ENCODE assay signal across 1 cellular context in the genomic region with DNA sequence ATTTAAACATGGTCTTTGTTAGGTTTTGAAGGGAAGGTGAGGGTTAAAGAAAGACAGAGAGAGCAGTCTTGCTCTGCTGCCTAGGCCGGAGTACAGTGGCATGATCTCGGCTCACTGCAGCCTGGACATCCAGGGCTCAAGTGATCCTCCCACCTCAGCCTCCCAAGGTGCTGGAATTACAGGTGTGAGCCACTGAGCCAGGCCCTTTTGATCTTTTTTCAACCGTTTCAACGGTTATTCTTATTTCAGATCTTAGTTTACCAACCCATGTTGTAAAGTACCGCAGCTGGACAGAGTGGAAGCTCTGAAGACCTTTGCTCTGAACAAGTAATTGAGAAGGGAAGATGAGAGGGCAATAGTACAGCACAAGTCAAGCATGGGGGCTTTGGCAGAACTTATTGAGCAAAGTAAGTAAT.
TF ChIP-seq lines count a peak whose summit lies in the region.

No MANE protein-coding gene starts in this region.

TF ChIP-seq in HepG2, 621 proteins besides CTCF, POLR2A, EP300 and RAD21 (continued from another document and continues in another):
- TF ChIP-seq, protein P1, sequence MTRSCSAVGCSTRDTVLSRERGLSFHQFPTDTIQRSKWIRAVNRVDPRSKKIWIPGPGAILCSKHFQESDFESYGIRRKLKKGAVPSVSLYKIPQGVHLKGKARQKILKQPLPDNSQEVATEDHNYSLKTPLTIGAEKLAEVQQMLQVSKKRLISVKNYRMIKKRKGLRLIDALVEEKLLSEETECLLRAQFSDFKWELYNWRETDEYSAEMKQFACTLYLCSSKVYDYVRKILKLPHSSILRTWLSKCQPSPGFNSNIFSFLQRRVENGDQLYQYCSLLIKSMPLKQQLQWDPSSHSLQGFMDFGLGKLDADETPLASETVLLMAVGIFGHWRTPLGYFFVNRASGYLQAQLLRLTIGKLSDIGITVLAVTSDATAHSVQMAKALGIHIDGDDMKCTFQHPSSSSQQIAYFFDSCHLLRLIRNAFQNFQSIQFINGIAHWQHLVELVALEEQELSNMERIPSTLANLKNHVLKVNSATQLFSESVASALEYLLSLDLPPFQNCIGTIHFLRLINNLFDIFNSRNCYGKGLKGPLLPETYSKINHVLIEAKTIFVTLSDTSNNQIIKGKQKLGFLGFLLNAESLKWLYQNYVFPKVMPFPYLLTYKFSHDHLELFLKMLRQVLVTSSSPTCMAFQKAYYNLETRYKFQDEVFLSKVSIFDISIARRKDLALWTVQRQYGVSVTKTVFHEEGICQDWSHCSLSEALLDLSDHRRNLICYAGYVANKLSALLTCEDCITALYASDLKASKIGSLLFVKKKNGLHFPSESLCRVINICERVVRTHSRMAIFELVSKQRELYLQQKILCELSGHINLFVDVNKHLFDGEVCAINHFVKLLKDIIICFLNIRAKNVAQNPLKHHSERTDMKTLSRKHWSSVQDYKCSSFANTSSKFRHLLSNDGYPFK (CRISPR knock-in tag; IDR thresholded peaks at IDR 0.05; ENCODE audit: borderline replicate concordance): no peak
- no peak for TF ChIP-seq ZNF441 (CRISPR knock-in tag; IDR thresholded peaks at IDR 0.05; ENCODE audit: borderline replicate concordance)
- peak; percentile 30; the same call in 1 of the 2 replicates for TF ChIP-seq HMG20A (CRISPR knock-in tag; IDR thresholded peaks at IDR 0.05; ENCODE audit: borderline replicate concordance)
- no peak for TF ChIP-seq FLYWCH1 (CRISPR knock-in tag; IDR thresholded peaks at IDR 0.05)
- TF ChIP-seq, protein P2, sequence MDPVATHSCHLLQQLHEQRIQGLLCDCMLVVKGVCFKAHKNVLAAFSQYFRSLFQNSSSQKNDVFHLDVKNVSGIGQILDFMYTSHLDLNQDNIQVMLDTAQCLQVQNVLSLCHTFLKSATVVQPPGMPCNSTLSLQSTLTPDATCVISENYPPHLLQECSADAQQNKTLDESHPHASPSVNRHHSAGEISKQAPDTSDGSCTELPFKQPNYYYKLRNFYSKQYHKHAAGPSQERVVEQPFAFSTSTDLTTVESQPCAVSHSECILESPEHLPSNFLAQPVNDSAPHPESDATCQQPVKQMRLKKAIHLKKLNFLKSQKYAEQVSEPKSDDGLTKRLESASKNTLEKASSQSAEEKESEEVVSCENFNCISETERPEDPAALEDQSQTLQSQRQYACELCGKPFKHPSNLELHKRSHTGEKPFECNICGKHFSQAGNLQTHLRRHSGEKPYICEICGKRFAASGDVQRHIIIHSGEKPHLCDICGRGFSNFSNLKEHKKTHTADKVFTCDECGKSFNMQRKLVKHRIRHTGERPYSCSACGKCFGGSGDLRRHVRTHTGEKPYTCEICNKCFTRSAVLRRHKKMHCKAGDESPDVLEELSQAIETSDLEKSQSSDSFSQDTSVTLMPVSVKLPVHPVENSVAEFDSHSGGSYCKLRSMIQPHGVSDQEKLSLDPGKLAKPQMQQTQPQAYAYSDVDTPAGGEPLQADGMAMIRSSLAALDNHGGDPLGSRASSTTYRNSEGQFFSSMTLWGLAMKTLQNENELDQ (CRISPR knock-in tag; IDR thresholded peaks at IDR 0.05; ENCODE audit: borderline replicate concordance): no peak
- TF ChIP-seq SAFB2 (CRISPR knock-in tag; IDR thresholded peaks at IDR 0.05; ENCODE audit: borderline replicate concordance, low read depth): no peak
- TF ChIP-seq CEBPG (CRISPR knock-in tag; IDR thresholded peaks at IDR 0.05): no peak; the same call in 1 of the 2 replicates
- TF ChIP-seq UBTF (CRISPR knock-in tag; IDR thresholded peaks at IDR 0.05): 0 out of 2 replicates have a peak, but pooled peaks have one; percentile 41
- TF ChIP-seq, protein P3, sequence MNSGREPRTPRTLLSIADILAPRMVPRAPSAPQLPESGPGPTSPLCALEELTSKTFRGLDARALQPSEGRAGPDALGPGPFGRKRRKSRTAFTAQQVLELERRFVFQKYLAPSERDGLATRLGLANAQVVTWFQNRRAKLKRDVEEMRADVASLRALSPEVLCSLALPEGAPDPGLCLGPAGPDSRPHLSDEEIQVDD (CRISPR knock-in tag; IDR thresholded peaks at IDR 0.05; ENCODE audit: borderline replicate concordance): no peak
- 0 out of 2 replicates have a peak, but pooled peaks have one; percentile 39 for TF ChIP-seq ZBTB7B (CRISPR knock-in tag; IDR thresholded peaks at IDR 0.05)
- no peak for TF ChIP-seq SMAD9 (CRISPR knock-in tag; IDR thresholded peaks at IDR 0.05)
- TF ChIP-seq FOXA3 (CRISPR knock-in tag; IDR thresholded peaks at IDR 0.05): peak; percentile 17; the same call in 1 of the 2 replicates
- no peak for TF ChIP-seq ARHGAP35 (CRISPR knock-in tag; IDR thresholded peaks at IDR 0.05; ENCODE audit: borderline replicate concordance)
- no peak for TF ChIP-seq MAFG (CRISPR knock-in tag; IDR thresholded peaks at IDR 0.05)
- TF ChIP-seq PATZ1 (CRISPR knock-in tag; IDR thresholded peaks at IDR 0.05): peak; percentile 56; the same call in 1 of the 2 replicates
- no peak for TF ChIP-seq ZNF782 (CRISPR knock-in tag; IDR thresholded peaks at IDR 0.05; ENCODE audit: borderline replicate concordance)
- TF ChIP-seq ZNF121 (CRISPR knock-in tag; IDR thresholded peaks at IDR 0.05): no peak
- no peak for TF ChIP-seq ZNF891 (CRISPR knock-in tag; IDR thresholded peaks at IDR 0.05)
- TF ChIP-seq ZNF773 (CRISPR knock-in tag; IDR thresholded peaks at IDR 0.05; ENCODE audit: borderline replicate concordance): no peak
- TF ChIP-seq ZNF550 (CRISPR knock-in tag; IDR thresholded peaks at IDR 0.05; ENCODE audit: borderline replicate concordance): no peak
- no peak for TF ChIP-seq DMAP1 (CRISPR knock-in tag; IDR thresholded peaks at IDR 0.05)
- TF ChIP-seq SALL1 (CRISPR knock-in tag; IDR thresholded peaks at IDR 0.05): peak; percentile 39; the same call in 1 of the 2 replicates
- no peak for TF ChIP-seq ZNF549 (CRISPR knock-in tag; IDR thresholded peaks at IDR 0.05)
- TF ChIP-seq IRF2 (CRISPR knock-in tag; IDR thresholded peaks at IDR 0.05): no peak
- TF ChIP-seq MED1 (CRISPR knock-in tag; IDR thresholded peaks at IDR 0.05): no peak
- TF ChIP-seq STAG1 (CRISPR knock-in tag; IDR thresholded peaks at IDR 0.05): peak; percentile 9; the same call in 1 of the 2 replicates
- TF ChIP-seq GZF1 (CRISPR knock-in tag; IDR thresholded peaks at IDR 0.05): peak; percentile 56; the same call in 1 of the 2 replicates
- no peak for TF ChIP-seq KLF13 (CRISPR knock-in tag; IDR thresholded peaks at IDR 0.05)
- TF ChIP-seq ZNF530 (CRISPR knock-in tag; IDR thresholded peaks at IDR 0.05; ENCODE audit: low read depth): no peak
- no peak for TF ChIP-seq NPAS2 (CRISPR knock-in tag; IDR thresholded peaks at IDR 0.05; ENCODE audit: borderline replicate concordance)
- TF ChIP-seq TP53 (CRISPR knock-in tag; conservative IDR thresholded peaks at IDR 0.05): no peak
- TF ChIP-seq ZNF292 (CRISPR knock-in tag; IDR thresholded peaks at IDR 0.05; ENCODE audit: borderline replicate concordance, low read depth): peak; percentile 64; the same call in 1 of the 2 replicates
- no peak for TF ChIP-seq ISX (CRISPR knock-in tag; conservative IDR thresholded peaks at IDR 0.05)
- TF ChIP-seq ZNF569 (CRISPR knock-in tag; IDR thresholded peaks at IDR 0.05; ENCODE audit: borderline replicate concordance): no peak
- TF ChIP-seq ZNF235 (CRISPR knock-in tag; IDR thresholded peaks at IDR 0.05; ENCODE audit: borderline replicate concordance): no peak
- no peak for TF ChIP-seq SYNCRIP (IDR thresholded peaks at IDR 0.05; ENCODE audit: insufficient read depth, low read depth, low read length)
- TF ChIP-seq MAFF (IDR thresholded peaks at IDR 0.05; ENCODE audit: low read depth, low read length): no peak
- no peak for TF ChIP-seq ZNF644 (CRISPR knock-in tag; IDR thresholded peaks at IDR 0.05; ENCODE audit: low read depth)
- TF ChIP-seq TEAD2 (CRISPR knock-in tag; IDR thresholded peaks at IDR 0.05): no peak
- no peak for TF ChIP-seq ZC3H4 (CRISPR knock-in tag; IDR thresholded peaks at IDR 0.05; ENCODE audit: borderline replicate concordance)
- TF ChIP-seq, protein P4, sequence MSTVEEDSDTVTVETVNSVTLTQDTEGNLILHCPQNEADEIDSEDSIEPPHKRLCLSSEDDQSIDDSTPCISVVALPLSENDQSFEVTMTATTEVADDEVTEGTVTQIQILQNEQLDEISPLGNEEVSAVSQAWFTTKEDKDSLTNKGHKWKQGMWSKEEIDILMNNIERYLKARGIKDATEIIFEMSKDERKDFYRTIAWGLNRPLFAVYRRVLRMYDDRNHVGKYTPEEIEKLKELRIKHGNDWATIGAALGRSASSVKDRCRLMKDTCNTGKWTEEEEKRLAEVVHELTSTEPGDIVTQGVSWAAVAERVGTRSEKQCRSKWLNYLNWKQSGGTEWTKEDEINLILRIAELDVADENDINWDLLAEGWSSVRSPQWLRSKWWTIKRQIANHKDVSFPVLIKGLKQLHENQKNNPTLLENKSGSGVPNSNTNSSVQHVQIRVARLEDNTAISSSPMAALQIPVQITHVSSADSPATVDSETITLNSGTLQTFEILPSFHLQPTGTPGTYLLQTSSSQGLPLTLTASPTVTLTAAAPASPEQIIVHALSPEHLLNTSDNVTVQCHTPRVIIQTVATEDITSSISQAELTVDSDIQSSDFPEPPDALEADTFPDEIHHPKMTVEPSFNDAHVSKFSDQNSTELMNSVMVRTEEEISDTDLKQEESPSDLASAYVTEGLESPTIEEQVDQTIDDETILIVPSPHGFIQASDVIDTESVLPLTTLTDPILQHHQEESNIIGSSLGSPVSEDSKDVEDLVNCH (CRISPR knock-in tag; IDR thresholded peaks at IDR 0.05): no peak
- no peak for TF ChIP-seq NKX3-1 (CRISPR knock-in tag; IDR thresholded peaks at IDR 0.05)
- peak; percentile 30 for TF ChIP-seq ZNF883 (CRISPR knock-in tag; IDR thresholded peaks at IDR 0.05; ENCODE audit: not compliant biosample characterization)
- no peak for TF ChIP-seq GLI4 (CRISPR knock-in tag; IDR thresholded peaks at IDR 0.05; ENCODE audit: borderline replicate concordance)
- TF ChIP-seq YEATS2 (CRISPR knock-in tag; IDR thresholded peaks at IDR 0.05; ENCODE audit: borderline replicate concordance): no peak
- no peak for TF ChIP-seq MIXL1 (CRISPR knock-in tag; IDR thresholded peaks at IDR 0.05)
- no peak for TF ChIP-seq HOXD1 (CRISPR knock-in tag; IDR thresholded peaks at IDR 0.05)
- TF ChIP-seq CREM (IDR thresholded peaks at IDR 0.05): peak; percentile 25; the same call in 1 of the 2 replicates
- TF ChIP-seq CREM (CRISPR knock-in tag; IDR thresholded peaks at IDR 0.05): no peak
- TF ChIP-seq ASH2L (IDR thresholded peaks at IDR 0.05; ENCODE audit: insufficient read length, low read depth, low read length): peak; percentile 29
- TF ChIP-seq MAF1 (CRISPR knock-in tag; IDR thresholded peaks at IDR 0.05; ENCODE audit: borderline replicate concordance): no peak
- TF ChIP-seq ZSCAN31 (CRISPR knock-in tag; IDR thresholded peaks at IDR 0.05; ENCODE audit: low read depth): no peak
- TF ChIP-seq NCOA1 (CRISPR knock-in tag; IDR thresholded peaks at IDR 0.05): no peak
- no peak for TF ChIP-seq SPEN (CRISPR knock-in tag; IDR thresholded peaks at IDR 0.05; ENCODE audit: low read depth)
- no peak for TF ChIP-seq SNAI1 (CRISPR knock-in tag; IDR thresholded peaks at IDR 0.05; ENCODE audit: borderline replicate concordance)
- TF ChIP-seq, protein P5, sequence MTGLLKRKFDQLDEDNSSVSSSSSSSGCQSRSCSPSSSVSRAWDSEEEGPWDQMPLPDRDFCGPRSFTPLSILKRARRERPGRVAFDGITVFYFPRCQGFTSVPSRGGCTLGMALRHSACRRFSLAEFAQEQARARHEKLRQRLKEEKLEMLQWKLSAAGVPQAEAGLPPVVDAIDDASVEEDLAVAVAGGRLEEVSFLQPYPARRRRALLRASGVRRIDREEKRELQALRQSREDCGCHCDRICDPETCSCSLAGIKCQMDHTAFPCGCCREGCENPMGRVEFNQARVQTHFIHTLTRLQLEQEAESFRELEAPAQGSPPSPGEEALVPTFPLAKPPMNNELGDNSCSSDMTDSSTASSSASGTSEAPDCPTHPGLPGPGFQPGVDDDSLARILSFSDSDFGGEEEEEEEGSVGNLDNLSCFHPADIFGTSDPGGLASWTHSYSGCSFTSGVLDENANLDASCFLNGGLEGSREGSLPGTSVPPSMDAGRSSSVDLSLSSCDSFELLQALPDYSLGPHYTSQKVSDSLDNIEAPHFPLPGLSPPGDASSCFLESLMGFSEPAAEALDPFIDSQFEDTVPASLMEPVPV (CRISPR knock-in tag; IDR thresholded peaks at IDR 0.05): no peak
- no peak for TF ChIP-seq ZNF18 (CRISPR knock-in tag; IDR thresholded peaks at IDR 0.05; ENCODE audit: insufficient replicate concordance)
